In the genomic region with DNA sequence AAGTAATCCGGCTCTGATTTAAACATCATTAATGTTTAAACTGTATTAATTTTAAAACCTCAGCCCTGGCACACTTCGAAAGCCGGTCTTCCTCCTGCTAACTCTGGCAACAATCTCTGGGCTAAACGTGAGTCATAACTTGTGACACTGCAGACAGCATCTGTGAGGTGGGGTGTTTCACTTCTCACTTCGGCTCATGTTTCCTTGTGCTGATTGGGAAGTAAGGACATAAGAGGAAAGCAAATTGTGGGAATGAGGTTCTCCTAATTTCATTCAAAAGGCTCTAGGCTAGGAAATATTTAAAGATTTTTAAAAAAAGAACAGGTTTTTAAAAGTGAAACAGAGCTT, we compare ENCODE assay signal across 1 cellular context.
A peak's percentile ranks its signal among the peaks of the same experiment; 100 is the strongest.
TF ChIP-seq lines count a peak whose summit lies in the region.

No MANE protein-coding gene starts in this region.

TF ChIP-seq in K562, 482 proteins besides CTCF, POLR2A, EP300 and RAD21:
- TF ChIP-seq, protein P1, sequence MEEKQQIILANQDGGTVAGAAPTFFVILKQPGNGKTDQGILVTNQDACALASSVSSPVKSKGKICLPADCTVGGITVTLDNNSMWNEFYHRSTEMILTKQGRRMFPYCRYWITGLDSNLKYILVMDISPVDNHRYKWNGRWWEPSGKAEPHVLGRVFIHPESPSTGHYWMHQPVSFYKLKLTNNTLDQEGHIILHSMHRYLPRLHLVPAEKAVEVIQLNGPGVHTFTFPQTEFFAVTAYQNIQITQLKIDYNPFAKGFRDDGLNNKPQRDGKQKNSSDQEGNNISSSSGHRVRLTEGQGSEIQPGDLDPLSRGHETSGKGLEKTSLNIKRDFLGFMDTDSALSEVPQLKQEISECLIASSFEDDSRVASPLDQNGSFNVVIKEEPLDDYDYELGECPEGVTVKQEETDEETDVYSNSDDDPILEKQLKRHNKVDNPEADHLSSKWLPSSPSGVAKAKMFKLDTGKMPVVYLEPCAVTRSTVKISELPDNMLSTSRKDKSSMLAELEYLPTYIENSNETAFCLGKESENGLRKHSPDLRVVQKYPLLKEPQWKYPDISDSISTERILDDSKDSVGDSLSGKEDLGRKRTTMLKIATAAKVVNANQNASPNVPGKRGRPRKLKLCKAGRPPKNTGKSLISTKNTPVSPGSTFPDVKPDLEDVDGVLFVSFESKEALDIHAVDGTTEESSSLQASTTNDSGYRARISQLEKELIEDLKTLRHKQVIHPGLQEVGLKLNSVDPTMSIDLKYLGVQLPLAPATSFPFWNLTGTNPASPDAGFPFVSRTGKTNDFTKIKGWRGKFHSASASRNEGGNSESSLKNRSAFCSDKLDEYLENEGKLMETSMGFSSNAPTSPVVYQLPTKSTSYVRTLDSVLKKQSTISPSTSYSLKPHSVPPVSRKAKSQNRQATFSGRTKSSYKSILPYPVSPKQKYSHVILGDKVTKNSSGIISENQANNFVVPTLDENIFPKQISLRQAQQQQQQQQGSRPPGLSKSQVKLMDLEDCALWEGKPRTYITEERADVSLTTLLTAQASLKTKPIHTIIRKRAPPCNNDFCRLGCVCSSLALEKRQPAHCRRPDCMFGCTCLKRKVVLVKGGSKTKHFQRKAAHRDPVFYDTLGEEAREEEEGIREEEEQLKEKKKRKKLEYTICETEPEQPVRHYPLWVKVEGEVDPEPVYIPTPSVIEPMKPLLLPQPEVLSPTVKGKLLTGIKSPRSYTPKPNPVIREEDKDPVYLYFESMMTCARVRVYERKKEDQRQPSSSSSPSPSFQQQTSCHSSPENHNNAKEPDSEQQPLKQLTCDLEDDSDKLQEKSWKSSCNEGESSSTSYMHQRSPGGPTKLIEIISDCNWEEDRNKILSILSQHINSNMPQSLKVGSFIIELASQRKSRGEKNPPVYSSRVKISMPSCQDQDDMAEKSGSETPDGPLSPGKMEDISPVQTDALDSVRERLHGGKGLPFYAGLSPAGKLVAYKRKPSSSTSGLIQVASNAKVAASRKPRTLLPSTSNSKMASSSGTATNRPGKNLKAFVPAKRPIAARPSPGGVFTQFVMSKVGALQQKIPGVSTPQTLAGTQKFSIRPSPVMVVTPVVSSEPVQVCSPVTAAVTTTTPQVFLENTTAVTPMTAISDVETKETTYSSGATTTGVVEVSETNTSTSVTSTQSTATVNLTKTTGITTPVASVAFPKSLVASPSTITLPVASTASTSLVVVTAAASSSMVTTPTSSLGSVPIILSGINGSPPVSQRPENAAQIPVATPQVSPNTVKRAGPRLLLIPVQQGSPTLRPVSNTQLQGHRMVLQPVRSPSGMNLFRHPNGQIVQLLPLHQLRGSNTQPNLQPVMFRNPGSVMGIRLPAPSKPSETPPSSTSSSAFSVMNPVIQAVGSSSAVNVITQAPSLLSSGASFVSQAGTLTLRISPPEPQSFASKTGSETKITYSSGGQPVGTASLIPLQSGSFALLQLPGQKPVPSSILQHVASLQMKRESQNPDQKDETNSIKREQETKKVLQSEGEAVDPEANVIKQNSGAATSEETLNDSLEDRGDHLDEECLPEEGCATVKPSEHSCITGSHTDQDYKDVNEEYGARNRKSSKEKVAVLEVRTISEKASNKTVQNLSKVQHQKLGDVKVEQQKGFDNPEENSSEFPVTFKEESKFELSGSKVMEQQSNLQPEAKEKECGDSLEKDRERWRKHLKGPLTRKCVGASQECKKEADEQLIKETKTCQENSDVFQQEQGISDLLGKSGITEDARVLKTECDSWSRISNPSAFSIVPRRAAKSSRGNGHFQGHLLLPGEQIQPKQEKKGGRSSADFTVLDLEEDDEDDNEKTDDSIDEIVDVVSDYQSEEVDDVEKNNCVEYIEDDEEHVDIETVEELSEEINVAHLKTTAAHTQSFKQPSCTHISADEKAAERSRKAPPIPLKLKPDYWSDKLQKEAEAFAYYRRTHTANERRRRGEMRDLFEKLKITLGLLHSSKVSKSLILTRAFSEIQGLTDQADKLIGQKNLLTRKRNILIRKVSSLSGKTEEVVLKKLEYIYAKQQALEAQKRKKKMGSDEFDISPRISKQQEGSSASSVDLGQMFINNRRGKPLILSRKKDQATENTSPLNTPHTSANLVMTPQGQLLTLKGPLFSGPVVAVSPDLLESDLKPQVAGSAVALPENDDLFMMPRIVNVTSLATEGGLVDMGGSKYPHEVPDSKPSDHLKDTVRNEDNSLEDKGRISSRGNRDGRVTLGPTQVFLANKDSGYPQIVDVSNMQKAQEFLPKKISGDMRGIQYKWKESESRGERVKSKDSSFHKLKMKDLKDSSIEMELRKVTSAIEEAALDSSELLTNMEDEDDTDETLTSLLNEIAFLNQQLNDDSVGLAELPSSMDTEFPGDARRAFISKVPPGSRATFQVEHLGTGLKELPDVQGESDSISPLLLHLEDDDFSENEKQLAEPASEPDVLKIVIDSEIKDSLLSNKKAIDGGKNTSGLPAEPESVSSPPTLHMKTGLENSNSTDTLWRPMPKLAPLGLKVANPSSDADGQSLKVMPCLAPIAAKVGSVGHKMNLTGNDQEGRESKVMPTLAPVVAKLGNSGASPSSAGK (IDR thresholded peaks at IDR 0.05): 0 out of 2 replicates have a peak, but pooled peaks have one; percentile 19
- TF ChIP-seq DPF2 (IDR thresholded peaks at IDR 0.05) (peak; percentile 58; the same call in 1 of the 2 replicates), JUN (IDR thresholded peaks at IDR 0.05; ENCODE audit: borderline replicate concordance, low read depth, low read length) (peak; percentile 58; the same call in 1 of the 2 replicates), JUN (CRISPR knock-in tag; IDR thresholded peaks at IDR 0.05; ENCODE audit: borderline replicate concordance) (no peak), NFE2 (IDR thresholded peaks at IDR 0.05; ENCODE audit: low read depth) (peak; percentile 39; the same call in 1 of the 2 replicates), FOSL1 (tag; conservative IDR thresholded peaks at IDR 0.05) (peak; percentile 89), CREM (IDR thresholded peaks at IDR 0.05; ENCODE audit: low read depth) (0 out of 2 replicates have a peak, but pooled peaks have one; percentile 12), BHLHE40 (IDR thresholded peaks at IDR 0.05; ENCODE audit: low read length) (peak; percentile 68), U2AF2 (optimal IDR thresholded peaks at IDR 0.05; ENCODE audit: low read depth, low read length) (no peak), RCOR1 (IDR thresholded peaks at IDR 0.05; ENCODE audit: borderline replicate concordance in 1 of 2, low read depth in 2 of 2, low read length in 2 of 2) (0 out of 4 replicates have a peak, but pooled peaks of 1 of the 2 experiments have one; percentile 12), ARID1B (IDR thresholded peaks at IDR 0.05) (peak; percentile 47; the same call in 1 of the 2 replicates), NFIC (IDR thresholded peaks at IDR 0.05) (no peak), SMARCA4 (IDR thresholded peaks at IDR 0.05) (0 out of 2 replicates have a peak, but pooled peaks have one; percentile 26), ZNF133 (CRISPR knock-in tag; IDR thresholded peaks at IDR 0.05) (no peak), ZNF79 (CRISPR knock-in tag; IDR thresholded peaks at IDR 0.05; ENCODE audit: low read depth) (no peak), KAT2B (IDR thresholded peaks at IDR 0.05; ENCODE audit: low read depth, low read length) (no peak), JUND (IDR thresholded peaks at IDR 0.05; ENCODE audit: borderline replicate concordance, low read depth, low read length) (peak; percentile 91), JUND (tag; IDR thresholded peaks at IDR 0.05; ENCODE audit: borderline replicate concordance, low read depth, low read length) (peak; percentile 75; the same call in 2 of the 3 replicates), POLR2H (tag; IDR thresholded peaks at IDR 0.05; ENCODE audit: low read depth) (no peak), SMARCE1 (IDR thresholded peaks at IDR 0.05) (peak; percentile 45; the same call in 1 of the 2 replicates), L3MBTL2 (IDR thresholded peaks at IDR 0.05) (peak; percentile 29; the same call in 1 of the 2 replicates), ZNF134 (CRISPR knock-in tag; conservative IDR thresholded peaks at IDR 0.05) (no peak), KAT8 (IDR thresholded peaks at IDR 0.05; ENCODE audit: low read depth) (no peak)
- TF ChIP-seq, protein P2, sequence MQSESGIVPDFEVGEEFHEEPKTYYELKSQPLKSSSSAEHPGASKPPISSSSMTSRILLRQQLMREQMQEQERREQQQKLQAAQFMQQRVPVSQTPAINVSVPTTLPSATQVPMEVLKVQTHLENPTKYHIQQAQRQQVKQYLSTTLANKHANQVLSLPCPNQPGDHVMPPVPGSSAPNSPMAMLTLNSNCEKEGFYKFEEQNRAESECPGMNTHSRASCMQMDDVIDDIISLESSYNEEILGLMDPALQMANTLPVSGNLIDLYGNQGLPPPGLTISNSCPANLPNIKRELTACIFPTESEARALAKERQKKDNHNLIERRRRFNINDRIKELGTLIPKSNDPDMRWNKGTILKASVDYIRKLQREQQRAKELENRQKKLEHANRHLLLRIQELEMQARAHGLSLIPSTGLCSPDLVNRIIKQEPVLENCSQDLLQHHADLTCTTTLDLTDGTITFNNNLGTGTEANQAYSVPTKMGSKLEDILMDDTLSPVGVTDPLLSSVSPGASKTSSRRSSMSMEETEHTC (IDR thresholded peaks at IDR 0.05): peak; percentile 63; the same call in 1 of the 2 replicates
- TF ChIP-seq, protein P3, sequence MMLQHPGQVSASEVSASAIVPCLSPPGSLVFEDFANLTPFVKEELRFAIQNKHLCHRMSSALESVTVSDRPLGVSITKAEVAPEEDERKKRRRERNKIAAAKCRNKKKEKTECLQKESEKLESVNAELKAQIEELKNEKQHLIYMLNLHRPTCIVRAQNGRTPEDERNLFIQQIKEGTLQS (IDR thresholded peaks at IDR 0.05): peak; percentile 75
- TF ChIP-seq, protein P3 (CRISPR knock-in tag; conservative IDR thresholded peaks at IDR 0.05): no peak
